Comparison of ENCODE assay signal across 37 cellular contexts in genomic region chr13:77660841-77661250, GRCh38. TPM values are rescaled to one million over a fixed set of nuclear protein-coding genes. Genes with fewer than 3 reads are reported as not detected.
A peak's percentile ranks its signal among the peaks of the same experiment; 100 is the strongest.
DNase-seq lines count a peak whose midpoint lies in the region; ATAC-seq, FAIRE-seq and TF ChIP-seq lines count a peak whose summit lies in the region.
"Had no signal": no experiment of that assay in that cellular context is flagged by ENCODE, and none has a peak within 500 bp of the region (broad histone marks: within the 10 kb centered on the region; RNA-seq: fewer than 3 reads in every experiment).

No MANE protein-coding gene starts in this region.

- no peaks in the 10 kb centered on the region for H3K27me3 ChIP-seq in RWPE2 (ENCODE audit: insufficient read depth, poor library complexity, severe bottlenecking)
- H3K27me3 ChIP-seq: BE2C; BLaER1; BLaER1 treated with 17β-estradiol and CSF1 and Interleukin-3, amounts not matched to agents 10 nM and 100 nM had no signal

- H3K4me3 ChIP-seq in RWPE2 (ENCODE audit: severe bottlenecking) (no peak overlapping the region), kidney (ENCODE audit: low read length in 2 of 2) (no peak overlapping the region)
- H3K4me3 ChIP-seq: A549; BLaER1; BLaER1 treated with 17β-estradiol and CSF1 and Interleukin-3, amounts not matched to agents 10 nM and 100 nM had no signal

- H3K4me3 Mint-ChIP-seq in chondrocyte (ENCODE audit: unreplicated experiment) = no peak overlapping the region
- no peak overlapping the region for H3K4me3 Mint-ChIP-seq in osteocyte (ENCODE audit: unreplicated experiment)
- H3K4me3 Mint-ChIP-seq: B cell; CD14-positive monocyte; CD4-positive, alpha-beta memory T cell; CD4-positive, alpha-beta T cell; CD4-positive, CD25-positive, alpha-beta regulatory T cell; CD8-positive, alpha-beta memory T cell; CD8-positive, alpha-beta T cell had no signal

- H3K36me3 ChIP-seq in RWPE2 (ENCODE audit: low read depth) (no peaks in the 10 kb centered on the region), kidney (ENCODE audit: control insufficient read depth in 1 of 2, insufficient read depth in 2 of 2, low read length in 2 of 2) (no peaks in the 10 kb centered on the region)
- H3K36me3 ChIP-seq: BE2C; BLaER1; BLaER1 treated with 17β-estradiol and CSF1 and Interleukin-3, amounts not matched to agents 10 nM and 100 nM had no signal

- DNase-seq in RWPE2 (ENCODE audit: low spot score) (peak; percentile 29), chondrocyte (ENCODE audit: low spot score) (peak; percentile 82), kidney (peak; percentile 58), osteocyte (ENCODE audit: extremely low spot score, unreplicated experiment) (peak; percentile 80), GM20000 (ENCODE audit: low spot score) (no peak), NCI-H82 (lab: John Stamatoyannopoulos, UW) (no peak)
- DNase-seq: 8988T; ACHN; AML-193; BE2C; C1 segment of cervical spinal cord; Caco-2; Calu3; CD4-positive, alpha-beta memory T cell; CD4-positive, alpha-beta T cell; CD4-positive, CD25-positive, alpha-beta regulatory T cell; CD8-positive, alpha-beta memory T cell; CD8-positive, alpha-beta T cell; COR-L47; DMS 273 treated with DMSO at 0.1 percent for 48 hours; DMS153; DMS53; DMS79; DMS79 treated with DMSO at 0.1 percent for 48 hours; DND-41; EL had no signal

- H3K27ac Mint-ChIP-seq in chondrocyte (ENCODE audit: unreplicated experiment) = no peak overlapping the region
- H3K27ac Mint-ChIP-seq in osteocyte (ENCODE audit: unreplicated experiment) = no peak overlapping the region
- H3K27ac Mint-ChIP-seq: B cell; CD14-positive monocyte; CD4-positive, alpha-beta memory T cell; CD4-positive, alpha-beta T cell; CD4-positive, CD25-positive, alpha-beta regulatory T cell; CD8-positive, alpha-beta memory T cell; CD8-positive, alpha-beta T cell had no signal

- H3K27ac ChIP-seq in RWPE2 (ENCODE audit: poor library complexity, severe bottlenecking) (no peak overlapping the region), kidney (ENCODE audit: low read depth in 2 of 2, low read length in 2 of 2) (no peak overlapping the region)
- H3K27ac ChIP-seq: 22Rv1; A549; BLaER1; BLaER1 treated with 17β-estradiol and CSF1 and Interleukin-3, amounts not matched to agents 10 nM and 100 nM; C4-2B had no signal

- no peaks in the 10 kb centered on the region for H3K4me1 ChIP-seq in RWPE2 (ENCODE audit: insufficient read depth, poor library complexity, severe bottlenecking)
- no peaks in the 10 kb centered on the region for H3K4me1 ChIP-seq in kidney (ENCODE audit: control insufficient read depth in 1 of 2, insufficient read depth in 1 of 2, low read depth in 1 of 2, low read length in 2 of 2)
- H3K4me1 ChIP-seq: A549; BE2C; BLaER1; BLaER1 treated with 17β-estradiol and CSF1 and Interleukin-3, amounts not matched to agents 10 nM and 100 nM; Caco-2 had no signal

- no peak overlapping the region for H3K9ac ChIP-seq in kidney (ENCODE audit: low read length in 2 of 2)
- H3K9ac ChIP-seq: BLaER1; BLaER1 treated with 17β-estradiol and CSF1 and Interleukin-3, amounts not matched to agents 10 nM and 100 nM had no signal

- intact Hi-C loops in kidney (cut with DNase I) = no loop called here

- TF ChIP-seq CTCF in RWPE2 (IDR thresholded peaks at IDR 0.05; ENCODE audit: poor library complexity, severe bottlenecking) (no peak), chondrocyte (IDR thresholded peaks at IDR 0.05) (no peak), kidney (IDR thresholded peaks at IDR 0.05; ENCODE audit: borderline replicate concordance, extremely low read depth, insufficient read depth) (no peak), osteocyte (IDR thresholded peaks at IDR 0.05) (no peak), GM20000 (IDR thresholded peaks at IDR 0.05; ENCODE audit: extremely low read depth, missing control alignments) (no peak)

- no peaks in the 10 kb centered on the region for H3K9me3 ChIP-seq in RWPE2 (ENCODE audit: severe bottlenecking)
- no peaks in the 10 kb centered on the region for H3K9me3 ChIP-seq in kidney (ENCODE audit: control insufficient read depth in 1 of 2, low read length in 2 of 2)
- H3K9me3 ChIP-seq: A549, BE2C, Caco-2 had no signal

- ATAC-seq in RWPE2 (ENCODE audit: low read depth) = no peak
- no peak for ATAC-seq in HG02642 (IDR thresholded peaks at IDR 0.05; ENCODE audit: poor library complexity, unreplicated experiment)
- ATAC-seq in HG02840 (IDR thresholded peaks at IDR 0.05; ENCODE audit: low FRiP score, unreplicated experiment) = no peak
- ATAC-seq: A549; CD8-positive, alpha-beta T cell had no signal

- H3K9me3 Mint-ChIP-seq in chondrocyte (ENCODE audit: low read depth) (peaks cover 18% of the 10 kb centered on the region), osteocyte (ENCODE audit: unreplicated experiment) (peaks cover 16% of the 10 kb centered on the region)
- H3K9me3 Mint-ChIP-seq: CD4-positive, alpha-beta T cell; CD8-positive, alpha-beta memory T cell; CD8-positive, alpha-beta T cell had no signal

- H3K4me1 Mint-ChIP-seq in chondrocyte (ENCODE audit: low read depth) (no peaks in the 10 kb centered on the region), osteocyte (ENCODE audit: unreplicated experiment) (no peaks in the 10 kb centered on the region)
- H3K4me1 Mint-ChIP-seq: B cell; CD14-positive monocyte; CD4-positive, alpha-beta memory T cell; CD4-positive, CD25-positive, alpha-beta regulatory T cell; CD8-positive, alpha-beta memory T cell had no signal

- H3K27me3 Mint-ChIP-seq in chondrocyte (ENCODE audit: low read depth) (no peaks in the 10 kb centered on the region), osteocyte (ENCODE audit: unreplicated experiment) (no peaks in the 10 kb centered on the region)
- H3K27me3 Mint-ChIP-seq: B cell; CD4-positive, alpha-beta T cell had no signal

- no peak for FAIRE-seq in kidney (lab: Jason Lieb, UNC)
- FAIRE-seq: A204.1, A549, D721Med had no signal

- H3K36me3 Mint-ChIP-seq in chondrocyte (ENCODE audit: low read depth) = no peaks in the 10 kb centered on the region
- no peaks in the 10 kb centered on the region for H3K36me3 Mint-ChIP-seq in osteocyte (ENCODE audit: unreplicated experiment)
- H3K36me3 Mint-ChIP-seq: CD14-positive monocyte; CD4-positive, alpha-beta memory T cell; CD4-positive, CD25-positive, alpha-beta regulatory T cell; CD8-positive, alpha-beta memory T cell; CD8-positive, alpha-beta T cell had no signal

RNA-seq across cellular contexts. Expression of gene SLAIN1, which starts 36.6 kb away (rescaled TPM):
- total RNA-seq in chondrocyte (0.31 to 0.82 TPM (median 0.69 TPM) in 3 replicates), kidney (12.4 TPM), osteocyte (0.16 TPM in 1 of 2 replicates, not detected in the other)
- polyA plus RNA-seq in kidney (ENCODE audit: insufficient read depth, low read depth, low replicate concordance) = 6.0 TPM

Comparison
In these comparisons a context has a peak if more than half of its experiments do, and no peak if none do; other contexts are left out.
1. DNase-seq: peak in RWPE2 (single experiment), chondrocyte (single experiment), kidney (single experiment) and osteocyte (single experiment); none in GM20000 (single experiment) and NCI-H82 (single experiment).